In the genomic region with DNA sequence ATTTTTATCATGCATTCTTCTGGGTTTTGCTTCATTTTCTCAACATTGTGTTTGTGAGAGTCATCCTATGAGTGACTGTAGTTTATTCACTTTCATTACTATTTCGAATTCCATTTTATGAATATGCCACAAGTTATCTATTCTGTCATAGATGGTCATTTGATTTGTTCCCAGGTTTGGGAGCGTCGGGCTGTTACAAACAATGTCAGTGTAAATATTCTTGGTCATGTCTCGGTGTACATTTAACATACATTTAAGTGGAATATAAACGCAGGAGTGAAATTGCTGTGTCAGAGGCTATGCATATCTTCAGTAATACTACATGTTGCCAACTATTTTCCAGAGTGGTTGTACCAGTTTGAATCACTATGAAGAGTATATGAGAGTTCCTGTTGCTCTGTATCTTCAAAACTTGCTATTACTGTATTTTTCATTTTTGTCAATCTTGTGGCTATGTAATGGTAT, we compare ENCODE assay signal across 11 cellular contexts. TPM values are rescaled to one million over a fixed set of nuclear protein-coding genes. Genes with fewer than 3 reads are reported as not detected.
DNase-seq lines count a peak whose midpoint lies in the region; ATAC-seq and TF ChIP-seq lines count a peak whose summit lies in the region.
"Had no signal": no experiment of that assay in that cellular context is flagged by ENCODE, and none has a peak within 500 bp of the region (broad histone marks: within the 10 kb centered on the region; RNA-seq: fewer than 3 reads in every experiment).

No MANE protein-coding gene starts in this region.

- H3K9ac ChIP-seq in BLaER1 treated with 17β-estradiol and CSF1 and Interleukin-3, amounts not matched to agents 10 nM and 100 nM = no peak overlapping the region

- H3K9me3 ChIP-seq in BLaER1 treated with 17β-estradiol and CSF1 and Interleukin-3, amounts not matched to agents 10 nM and 100 nM (replicated peaks in 1 of 11) = peaks cover 58 to 72% (median 69%) of the 10 kb centered on the region in 11 experiments
- no peaks in the 10 kb centered on the region for H3K9me3 ChIP-seq in HEK293 (ENCODE audit: control insufficient read depth, insufficient read depth, low read depth, low read length)

- no peaks in the 10 kb centered on the region for H3K27me3 Mint-ChIP-seq in activated naive CD8-positive, alpha-beta T cell treated with anti-CD3 and anti-CD28 coated beads, Interleukin-2, amount 50 U/mL, for 24 hours

- H3K27me3 ChIP-seq in BLaER1 treated with 17β-estradiol and CSF1 and Interleukin-3, amounts not matched to agents 10 nM and 100 nM = no peaks in the 10 kb centered on the region

- peaks cover 39 to 68% (median 59%) of the 10 kb centered on the region in 11 experiments for H3K36me3 ChIP-seq in BLaER1 treated with 17β-estradiol and CSF1 and Interleukin-3, amounts not matched to agents 10 nM and 100 nM
- peaks cover 0 to 7% of the 10 kb centered on the region in 2 experiments; a peak in 1 of 3 replicates for H3K36me3 ChIP-seq in HEK293 (ENCODE audit: control insufficient read depth in 2 of 2, insufficient read depth in 1 of 2, low read length in 2 of 2)

- peak overlapping the region; percentile 28 for H3K4me3 Mint-ChIP-seq in activated naive CD8-positive, alpha-beta T cell treated with anti-CD3 and anti-CD28 coated beads, Interleukin-2, amount 50 U/mL, for 24 hours

- H3K9me3 Mint-ChIP-seq in activated naive CD8-positive, alpha-beta T cell treated with anti-CD3 and anti-CD28 coated beads, Interleukin-2, amount 50 U/mL, for 24 hours = peaks cover 39% of the 10 kb centered on the region

- peaks cover 49% of the 10 kb centered on the region for H3K4me1 Mint-ChIP-seq in activated naive CD8-positive, alpha-beta T cell treated with anti-CD3 and anti-CD28 coated beads, Interleukin-2, amount 50 U/mL, for 24 hours

- POLR2A ChIA-PET in HEK293 (lab: Yijun Ruan, JAX) = no interaction called here

- H3K4me1 ChIP-seq in BLaER1 treated with 17β-estradiol and CSF1 and Interleukin-3, amounts not matched to agents 10 nM and 100 nM = peaks cover 20 to 30% (median 25%) of the 10 kb centered on the region in 10 experiments
- no peaks in the 10 kb centered on the region; the same call in 1 of the 2 replicates for H3K4me1 ChIP-seq in HEK293 (ENCODE audit: control insufficient read depth, insufficient read depth, low read length)

- DNase-seq in activated naive CD8-positive, alpha-beta T cell treated with anti-CD3 and anti-CD28 coated beads, Interleukin-2, amount 50 U/mL, for 24 hours = no peak
- peak; percentile 21 for DNase-seq in myocyte (ENCODE audit: low read depth)
- no peak for DNase-seq in OCI-M2 (lab: John Stamatoyannopoulos, UW; ENCODE audit: unreplicated experiment)
- no peak for DNase-seq in GM19240 (ENCODE audit: insufficient read length, low spot score)
- DNase-seq: activated naive CD4-positive, alpha-beta T cell treated with Interleukin-2 at 50 U/mL for 16 hours; DMS79; Right ventricle myocardium superior had no signal

- ATAC-seq in activated naive CD8-positive, alpha-beta T cell treated with anti-CD3 and anti-CD28 coated beads, Interleukin-2, amount 50 U/mL, for 24 hours = no peak
- ATAC-seq in GM21825 (IDR thresholded peaks at IDR 0.05; ENCODE audit: unreplicated experiment) (no peak), GM18868 (IDR thresholded peaks at IDR 0.05; ENCODE audit: unreplicated experiment) (no peak)

- H3K4me3 ChIP-seq in BLaER1 treated with 17β-estradiol and CSF1 and Interleukin-3, amounts not matched to agents 10 nM and 100 nM = peak overlapping the region in 9 of 10 experiments; percentile 61 to 76 (median 71); a peak in 13 of 20 replicates
- H3K4me3 ChIP-seq in HEK293 (ENCODE audit: low read depth, low read length) = no peak overlapping the region

- H3K27ac Mint-ChIP-seq in activated naive CD8-positive, alpha-beta T cell treated with anti-CD3 and anti-CD28 coated beads, Interleukin-2, amount 50 U/mL, for 24 hours = peak overlapping the region; percentile 1

- H3K36me3 Mint-ChIP-seq in activated naive CD8-positive, alpha-beta T cell treated with anti-CD3 and anti-CD28 coated beads, Interleukin-2, amount 50 U/mL, for 24 hours (ENCODE audit: low read depth) = peaks cover 49% of the 10 kb centered on the region

- no peak for TF ChIP-seq CTCF in HEK293 (tag by site-specific recombination; IDR thresholded peaks at IDR 0.05)

- H4K20me1 ChIP-seq in BLaER1 treated with 17β-estradiol and CSF1 and Interleukin-3, amounts not matched to agents 10 nM and 100 nM = peaks cover 0 to 42% (median 0%) of the 10 kb centered on the region in 11 experiments; a peak in 7 of 22 replicates

- CTCF ChIA-PET in HEK293 (lab: Yijun Ruan, JAX) = interaction anchor here (0.7 to 1.3 kb wide), 2 partner anchors 157 kb away, joined by 4 to 9 read pairs; no protein-coding TSS in a partner anchor

- H3K27ac ChIP-seq in BLaER1 treated with 17β-estradiol and CSF1 and Interleukin-3, amounts not matched to agents 10 nM and 100 nM = no peak overlapping the region
- H3K27ac ChIP-seq in HEK293 (ENCODE audit: extremely low read depth, low read depth, low read length) = no peak overlapping the region

- peak overlapping the region in 9 of 11 experiments; percentile 72 to 93 (median 83); a peak in 12 of 22 replicates for H3K4me2 ChIP-seq in BLaER1 treated with 17β-estradiol and CSF1 and Interleukin-3, amounts not matched to agents 10 nM and 100 nM

TF ChIP-seq in HEK293, 187 proteins besides CTCF, POLR2A, EP300 and RAD21:
- TF ChIP-seq ZNF155 (tag by site-specific recombination; IDR thresholded peaks at IDR 0.05) = no peak
- TF ChIP-seq TRIM28 (IDR thresholded peaks at IDR 0.05; ENCODE audit: borderline replicate concordance, low read length) = 0 out of 2 replicates have a peak, but pooled peaks have one; percentile 37
- TF ChIP-seq SCRT2 (tag by site-specific recombination; IDR thresholded peaks at IDR 0.05) = 0 out of 2 replicates have a peak, but pooled peaks have one; percentile 16
- 0 out of 2 replicates have a peak, but pooled peaks have one; percentile 5 for TF ChIP-seq PRDM1 (tag by site-specific recombination; IDR thresholded peaks at IDR 0.05)
- TF ChIP-seq, protein P1, sequence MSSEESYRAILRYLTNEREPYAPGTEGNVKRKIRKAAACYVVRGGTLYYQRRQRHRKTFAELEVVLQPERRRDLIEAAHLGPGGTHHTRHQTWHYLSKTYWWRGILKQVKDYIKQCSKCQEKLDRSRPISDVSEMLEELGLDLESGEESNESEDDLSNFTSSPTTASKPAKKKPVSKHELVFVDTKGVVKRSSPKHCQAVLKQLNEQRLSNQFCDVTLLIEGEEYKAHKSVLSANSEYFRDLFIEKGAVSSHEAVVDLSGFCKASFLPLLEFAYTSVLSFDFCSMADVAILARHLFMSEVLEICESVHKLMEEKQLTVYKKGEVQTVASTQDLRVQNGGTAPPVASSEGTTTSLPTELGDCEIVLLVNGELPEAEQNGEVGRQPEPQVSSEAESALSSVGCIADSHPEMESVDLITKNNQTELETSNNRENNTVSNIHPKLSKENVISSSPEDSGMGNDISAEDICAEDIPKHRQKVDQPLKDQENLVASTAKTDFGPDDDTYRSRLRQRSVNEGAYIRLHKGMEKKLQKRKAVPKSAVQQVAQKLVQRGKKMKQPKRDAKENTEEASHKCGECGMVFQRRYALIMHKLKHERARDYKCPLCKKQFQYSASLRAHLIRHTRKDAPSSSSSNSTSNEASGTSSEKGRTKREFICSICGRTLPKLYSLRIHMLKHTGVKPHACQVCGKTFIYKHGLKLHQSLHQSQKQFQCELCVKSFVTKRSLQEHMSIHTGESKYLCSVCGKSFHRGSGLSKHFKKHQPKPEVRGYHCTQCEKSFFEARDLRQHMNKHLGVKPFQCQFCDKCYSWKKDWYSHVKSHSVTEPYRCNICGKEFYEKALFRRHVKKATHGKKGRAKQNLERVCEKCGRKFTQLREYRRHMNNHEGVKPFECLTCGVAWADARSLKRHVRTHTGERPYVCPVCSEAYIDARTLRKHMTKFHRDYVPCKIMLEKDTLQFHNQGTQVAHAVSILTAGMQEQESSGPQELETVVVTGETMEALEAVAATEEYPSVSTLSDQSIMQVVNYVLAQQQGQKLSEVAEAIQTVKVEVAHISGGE (tag by site-specific recombination; conservative IDR thresholded peaks at IDR 0.05; ENCODE audit: low read depth) = no peak
- peak; percentile 85 for TF ChIP-seq SETDB1 (IDR thresholded peaks at IDR 0.05; ENCODE audit: insufficient read length, low read length)

RNA-seq across cellular contexts. Expression of a gene that starts 2.4 kb away (rescaled TPM):
- 43.5 and 56.8 TPM in 2 replicates for total RNA-seq in myocyte
- polyA plus RNA-seq in myocyte (2012) = 48.2 TPM

RNA-seq across cellular contexts. Expression of a gene that starts 46.7 kb away (rescaled TPM):
- total RNA-seq in myocyte = 42.9 and 48.1 TPM in 2 replicates
- polyA plus RNA-seq in myocyte (2012) = 62.7 TPM
